ENCODE assay signal across 16 cellular contexts in the genomic region with DNA sequence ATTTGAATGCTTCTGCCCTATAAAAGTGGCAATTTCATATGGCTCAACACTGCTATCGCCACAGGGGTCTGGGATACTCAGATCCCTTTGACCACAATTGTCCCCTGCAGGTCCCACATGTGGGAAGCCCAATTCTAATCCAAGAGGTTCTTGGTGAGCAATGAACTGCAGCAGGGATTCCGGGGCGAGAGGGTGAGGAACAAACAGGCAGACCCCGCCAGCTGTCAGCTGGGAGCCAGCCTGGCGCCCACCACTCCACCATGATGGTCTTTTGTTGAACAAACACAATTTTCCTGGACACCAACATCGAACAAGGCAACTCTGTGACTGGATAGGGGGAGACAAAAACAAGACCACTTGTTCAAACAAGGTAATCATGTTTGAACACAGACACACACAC.
A peak's percentile ranks its signal among the peaks of the same experiment; 100 is the strongest.
DNase-seq lines count a peak whose midpoint lies in the region; ATAC-seq and TF ChIP-seq lines count a peak whose summit lies in the region.
"Had no signal": no experiment of that assay in that cellular context is flagged by ENCODE, and none has a peak within 500 bp of the region (broad histone marks: within the 10 kb centered on the region; RNA-seq: fewer than 3 reads in every experiment).

No MANE protein-coding gene starts in this region.

- no peak overlapping the region for H3K9ac ChIP-seq in colonic mucosa (ENCODE audit: low read depth in 2 of 2, low read length in 2 of 2)

- peaks cover 0 to 10% (median 0%) of the 10 kb centered on the region in 7 donors for H3K4me1 Mint-ChIP-seq in naive thymus-derived CD4-positive, alpha-beta T cell

- POLR2A ChIA-PET in naive thymus-derived CD4-positive, alpha-beta T cell (lab: Charles Lee): no interaction called here

- H3K27ac ChIP-seq in colonic mucosa: peak overlapping the region; percentile 57
- H3K27ac ChIP-seq in gastrocnemius medialis: peak overlapping the region; percentile 87 to 91 (median 91)
- no peak overlapping the region for H3K27ac ChIP-seq in naive thymus-derived CD4-positive, alpha-beta T cell (ENCODE audit: low read depth, low read length)
- H3K27ac ChIP-seq: SJCRH30 had no signal

- H3K9me3 Mint-ChIP-seq in naive thymus-derived CD4-positive, alpha-beta T cell: peaks cover 0 to 12% (median 0%) of the 10 kb centered on the region in 11 donors

- H3K27ac Mint-ChIP-seq in naive thymus-derived CD4-positive, alpha-beta T cell: no peak overlapping the region
- H3K27ac Mint-ChIP-seq: CD4-positive, CD25-positive, alpha-beta regulatory T cell had no signal

- no peak for TF ChIP-seq POLR2A in gastrocnemius medialis (IDR thresholded peaks at IDR 0.05)

- H3K4me3 ChIP-seq in colonic mucosa (no peak overlapping the region), gastrocnemius medialis (no peak overlapping the region)
- H3K4me3 ChIP-seq in naive thymus-derived CD4-positive, alpha-beta T cell (ENCODE audit: low read length): no peak overlapping the region
- H3K4me3 ChIP-seq: SJCRH30 had no signal

- no peaks in the 10 kb centered on the region for H3K27me3 ChIP-seq in colonic mucosa
- no peaks in the 10 kb centered on the region for H3K27me3 ChIP-seq in gastrocnemius medialis
- H3K27me3 ChIP-seq in naive thymus-derived CD4-positive, alpha-beta T cell (ENCODE audit: control insufficient read depth in 2 of 2, insufficient read depth in 2 of 2, low read length in 2 of 2): no peaks in the 10 kb centered on the region
- H3K27me3 ChIP-seq: SJCRH30 had no signal

- H3K9me3 ChIP-seq in colonic mucosa: no peaks in the 10 kb centered on the region
- H3K9me3 ChIP-seq in gastrocnemius medialis: no peaks in the 10 kb centered on the region
- no peaks in the 10 kb centered on the region for H3K9me3 ChIP-seq in naive thymus-derived CD4-positive, alpha-beta T cell (ENCODE audit: control insufficient read depth in 2 of 3, low read length in 3 of 3)
- H3K9me3 ChIP-seq: SJCRH30 had no signal

- TF ChIP-seq CTCF in colonic mucosa (IDR thresholded peaks at IDR 0.05): no peak
- TF ChIP-seq CTCF in gastrocnemius medialis (IDR thresholded peaks at IDR 0.05 in 4 of 5, conservative IDR thresholded peaks at IDR 0.05 in 1 of 5): no peak

- peak; percentile 41 for DNase-seq in NCI-H1092 (lab: John Stamatoyannopoulos, UW)
- DNase-seq in NCI-H748 (lab: John Stamatoyannopoulos, UW; ENCODE audit: unreplicated experiment): peak; percentile 90
- no peak for DNase-seq in colonic mucosa
- DNase-seq in gastrocnemius medialis: no peak
- no peak for DNase-seq in SIG-M5 treated with dmso at 0.1 percent for 504 hours (lab: John Stamatoyannopoulos, UW; ENCODE audit: unreplicated experiment)
- no peak for DNase-seq in naive thymus-derived CD4-positive, alpha-beta T cell
- no peak for DNase-seq in activated effector memory CD4-positive, alpha-beta T cell treated with Interleukin-2 at 50 U/mL for 16 hours
- DNase-seq: CD4-positive, CD25-positive, alpha-beta regulatory T cell; DMS53; Karpas-422; NCI-H1417 treated with DMSO at 0.1 percent for 48 hours; NCI-H2107; NCI-H446; RPMI8226; SJCRH30 had no signal

- no peak for ATAC-seq in gastrocnemius medialis
- no peak for ATAC-seq in HG03196 (IDR thresholded peaks at IDR 0.05; ENCODE audit: unreplicated experiment)
- no peak for ATAC-seq in naive thymus-derived CD4-positive, alpha-beta T cell

- H3K4me1 ChIP-seq in colonic mucosa: no peaks in the 10 kb centered on the region
- peaks cover 49 to 61% of the 10 kb centered on the region in 2 donors for H3K4me1 ChIP-seq in gastrocnemius medialis
- H3K4me1 ChIP-seq in naive thymus-derived CD4-positive, alpha-beta T cell (ENCODE audit: control insufficient read depth in 2 of 2, insufficient read depth in 2 of 2, low read length in 2 of 2): no peaks in the 10 kb centered on the region
- H3K4me1 ChIP-seq: SJCRH30 had no signal

- intact Hi-C loops in colonic mucosa (cut with DNase I): no loop called here
- intact Hi-C loops in gastrocnemius medialis (cut with DNase I; ENCODE audit: low total_unique reads): loop anchor here (5.0 to 10.0 kb wide), 4 partner anchors 55 to 1928 kb away; partner anchors contain the start of genes DYNLT1 and TFB1M
- intact Hi-C loops in naive thymus-derived CD4-positive, alpha-beta T cell (cut with micrococcal nuclease): no loop called here

- peaks cover 0 to 8% (median 0%) of the 10 kb centered on the region in 5 donors for H3K36me3 Mint-ChIP-seq in naive thymus-derived CD4-positive, alpha-beta T cell
- H3K36me3 Mint-ChIP-seq: CD4-positive, CD25-positive, alpha-beta regulatory T cell had no signal

- no peak overlapping the region for H3K4me3 Mint-ChIP-seq in naive thymus-derived CD4-positive, alpha-beta T cell
- H3K4me3 Mint-ChIP-seq: CD4-positive, CD25-positive, alpha-beta regulatory T cell had no signal

- CTCF ChIA-PET in naive thymus-derived CD4-positive, alpha-beta T cell (lab: Charles Lee): no interaction called here

- in situ Hi-C loops in gastrocnemius medialis (cut with MboI; ENCODE audit: low sequenced_read_pairs in 4 of 4): no loop called here

- H3K27me3 Mint-ChIP-seq in naive thymus-derived CD4-positive, alpha-beta T cell: peaks cover 0 to 26% (median 0%) of the 10 kb centered on the region in 5 donors

- H3K36me3 ChIP-seq in colonic mucosa: no peaks in the 10 kb centered on the region
- H3K36me3 ChIP-seq in gastrocnemius medialis: no peaks in the 10 kb centered on the region
- H3K36me3 ChIP-seq in naive thymus-derived CD4-positive, alpha-beta T cell (ENCODE audit: control insufficient read depth in 2 of 3, insufficient read depth in 3 of 3, low read length in 3 of 3): no peaks in the 10 kb centered on the region
- H3K36me3 ChIP-seq: SJCRH30 had no signal

Comparison
In these comparisons a context has a peak if more than half of its experiments do, and no peak if none do; other contexts are left out.
1. DNase-seq: peak in NCI-H1092 (single experiment) and NCI-H748 (single experiment); none in colonic mucosa (single experiment), gastrocnemius medialis (0 of 2), SIG-M5 treated with dmso at 0.1 percent for 504 hours (single experiment), naive thymus-derived CD4-positive, alpha-beta T cell (0 of 9) and activated effector memory CD4-positive, alpha-beta T cell treated with Interleukin-2 at 50 U/mL for 16 hours (single experiment).